ENCODE assay signal across 13 cellular contexts in genomic region chr12:108693781-108694180, GRCh38. TPM values are rescaled to one million over a fixed set of nuclear protein-coding genes. Genes with fewer than 3 reads are reported as not detected.
DNase-seq lines count a peak whose midpoint lies in the region; ATAC-seq, FAIRE-seq and TF ChIP-seq lines count a peak whose summit lies in the region.
"Had no signal": no experiment of that assay in that cellular context is flagged by ENCODE, and none has a peak within 500 bp of the region (broad histone marks: within the 10 kb centered on the region; RNA-seq: fewer than 3 reads in every experiment).

No MANE protein-coding gene starts in this region.

- H3K79me2 ChIP-seq in keratinocyte (ENCODE audit: control insufficient read depth, insufficient read depth, low read length), result peaks cover 58% of the 10 kb centered on the region

- CTCF ChIA-PET in activated B cell treated with CpG ODN at 0.5 μM for 24 hours (lab: Charles Lee), result no interaction called here

- H3K4me1 ChIP-seq in keratinocyte (ENCODE audit: control insufficient read depth, extremely low read depth, insufficient read depth, low read length) (peaks cover 70% of the 10 kb centered on the region), stomach smooth muscle (ENCODE audit: control insufficient read depth, insufficient read depth, low read length) (peaks cover 64% of the 10 kb centered on the region), body of pancreas (peaks cover 35% of the 10 kb centered on the region)

- no peak for TF ChIP-seq POLR2A in body of pancreas (IDR thresholded peaks at IDR 0.05)

- peak overlapping the region; percentile 26 for H3K4me3 Mint-ChIP-seq in activated T-cell treated with anti-CD3 and anti-CD28 coated beads, Interleukin-2, amount 50 U/mL, for 24 hours
- H3K4me3 Mint-ChIP-seq in activated T-cell treated with anti-CD3 and anti-CD28 coated beads, Interleukin-2, amount 50 U/mL, for 4 hours, result no peak overlapping the region
- no peak overlapping the region for H3K4me3 Mint-ChIP-seq in activated B cell treated with CpG ODN at 0.5 μM for 24 hours

- peak overlapping the region; percentile 89 for H3K27ac Mint-ChIP-seq in activated T-cell treated with anti-CD3 and anti-CD28 coated beads, Interleukin-2, amount 50 U/mL, for 24 hours
- H3K27ac Mint-ChIP-seq in activated B cell treated with CpG ODN at 0.5 μM for 24 hours, result peak overlapping the region; percentile 46

- H3K27me3 Mint-ChIP-seq in activated T-cell treated with anti-CD3 and anti-CD28 coated beads, Interleukin-2, amount 50 U/mL, for 24 hours, result no peaks in the 10 kb centered on the region
- no peaks in the 10 kb centered on the region for H3K27me3 Mint-ChIP-seq in activated T-cell treated with anti-CD3 and anti-CD28 coated beads, Interleukin-2, amount 50 U/mL, for 4 hours (ENCODE audit: low read depth)
- H3K27me3 Mint-ChIP-seq in activated B cell treated with CpG ODN at 0.5 μM for 24 hours, result no peaks in the 10 kb centered on the region

- peaks cover 0 to 5% of the 10 kb centered on the region in 2 experiments for H3K36me3 ChIP-seq in keratinocyte (ENCODE audit: control insufficient read depth in 2 of 2, extremely low read depth in 1 of 2, insufficient read depth in 2 of 2, low read length in 2 of 2)
- H3K36me3 ChIP-seq in stomach smooth muscle (ENCODE audit: control insufficient read depth in 2 of 2, insufficient read depth in 2 of 2, low read length in 2 of 2), result peaks cover 0 to 6% of the 10 kb centered on the region in 2 donors
- H3K36me3 ChIP-seq in body of pancreas (replicated peaks in 1 of 2; ENCODE audit: insufficient read depth in 1 of 2, low read depth in 2 of 2), result no peaks in the 10 kb centered on the region

- H3K9me1 ChIP-seq in keratinocyte (ENCODE audit: control insufficient read depth, extremely low read depth, insufficient read depth, low read length), result peaks cover 7% of the 10 kb centered on the region

- no peak for DNase-seq in activated T-cell treated with anti-CD3 and anti-CD28 coated beads, Interleukin-2, amount 50 U/mL, for 24 hours
- no peak for DNase-seq in activated T-cell treated with anti-CD3 and anti-CD28 coated beads, Interleukin-2, amount 50 U/mL, for 4 hours
- DNase-seq in activated B cell treated with CpG ODN at 0.5 μM for 24 hours, result no peak
- DNase-seq in keratinocyte (ENCODE audit: low read depth, low spot score), result no peak
- DNase-seq in body of pancreas, result no peak
- DNase-seq: activated CD4-positive, alpha-beta T cell treated with anti-CD3 and anti-CD28 coated beads for 4 hours; AML-193; mucosa of descending colon; NCI-H2081 treated with DMSO at 0.1 percent for 48 hours had no signal

- H3K4me3 ChIP-seq in keratinocyte (ENCODE audit: control insufficient read depth in 2 of 3, extremely low read depth in 1 of 3, insufficient read depth in 2 of 3, low read depth in 1 of 3, low read length in 3 of 3), result no peak overlapping the region
- H3K4me3 ChIP-seq in stomach smooth muscle (ENCODE audit: low read length in 2 of 2), result no peak overlapping the region
- no peak overlapping the region for H3K4me3 ChIP-seq in body of pancreas
- H3K4me3 ChIP-seq: mucosa of descending colon had no signal

- no peak for ATAC-seq in activated T-cell treated with anti-CD3 and anti-CD28 coated beads, Interleukin-2, amount 50 U/mL, for 4 hours
- ATAC-seq in activated B cell treated with CpG ODN at 0.5 μM for 24 hours (ENCODE audit: low read depth), result no peak
- no peak for ATAC-seq in HG03045 (IDR thresholded peaks at IDR 0.05; ENCODE audit: unreplicated experiment)
- ATAC-seq in HG02885 (IDR thresholded peaks at IDR 0.05; ENCODE audit: poor library complexity, unreplicated experiment), result no peak
- no peak for ATAC-seq in body of pancreas
- ATAC-seq: mucosa of descending colon had no signal

- intact Hi-C loops in activated B cell treated with CpG ODN at 0.5 μM for 24 hours (cut with micrococcal nuclease) (no loop called here), body of pancreas (cut with DNase I) (no loop called here)

- H3K27ac ChIP-seq in keratinocyte (ENCODE audit: control insufficient read depth, insufficient read depth, low read length) (peak overlapping the region; percentile 27), stomach smooth muscle (ENCODE audit: low read length) (peak overlapping the region; percentile 99), body of pancreas (no peak overlapping the region)

- 94 to 95% methylated on average over 8 of the region's 8 CpGs for WGBS in body of pancreas, 2 donors

- peaks cover 22% of the 10 kb centered on the region for H3K36me3 Mint-ChIP-seq in activated T-cell treated with anti-CD3 and anti-CD28 coated beads, Interleukin-2, amount 50 U/mL, for 24 hours (ENCODE audit: low read depth)
- H3K36me3 Mint-ChIP-seq in activated T-cell treated with anti-CD3 and anti-CD28 coated beads, Interleukin-2, amount 50 U/mL, for 4 hours (ENCODE audit: insufficient read depth), result peaks cover 6% of the 10 kb centered on the region
- peaks cover 39% of the 10 kb centered on the region for H3K36me3 Mint-ChIP-seq in activated B cell treated with CpG ODN at 0.5 μM for 24 hours (ENCODE audit: low read depth)

- H3K4me1 Mint-ChIP-seq in activated T-cell treated with anti-CD3 and anti-CD28 coated beads, Interleukin-2, amount 50 U/mL, for 24 hours (ENCODE audit: low read depth), result peaks cover 86% of the 10 kb centered on the region
- peaks cover 67% of the 10 kb centered on the region for H3K4me1 Mint-ChIP-seq in activated T-cell treated with anti-CD3 and anti-CD28 coated beads, Interleukin-2, amount 50 U/mL, for 4 hours (ENCODE audit: low read depth)
- peaks cover 57% of the 10 kb centered on the region for H3K4me1 Mint-ChIP-seq in activated B cell treated with CpG ODN at 0.5 μM for 24 hours

- no peak overlapping the region for H3K9ac ChIP-seq in keratinocyte (ENCODE audit: control insufficient read depth, extremely low read depth, insufficient read depth, low read length)
- H3K9ac ChIP-seq in stomach smooth muscle (ENCODE audit: low read length in 2 of 2), result peak overlapping the region in 1 of 2 donors; percentile 39

- no peak overlapping the region for H2AFZ ChIP-seq in keratinocyte (ENCODE audit: control insufficient read depth, low read length)

- no peak overlapping the region for H3K4me2 ChIP-seq in keratinocyte (ENCODE audit: control insufficient read depth, extremely low read depth, insufficient read depth, low read depth, low read length)

- POLR2A ChIA-PET in activated B cell treated with CpG ODN at 0.5 μM for 24 hours (lab: Charles Lee), result interaction anchor here (0.6 to 1.2 kb wide), 3 partner anchors 8 to 15 kb away, joined by 3 to 8 read pairs (median 4); no protein-coding TSS in a partner anchor

- H4K20me1 ChIP-seq in keratinocyte (ENCODE audit: control insufficient read depth, extremely low read depth, insufficient read depth, low read length), result no peaks in the 10 kb centered on the region

- no peak for FAIRE-seq in keratinocyte (lab: Jason Lieb, UNC)
- FAIRE-seq: bronchial epithelial cell had no signal

- TF ChIP-seq CTCF in activated B cell treated with CpG ODN at 0.5 μM for 24 hours (IDR thresholded peaks at IDR 0.05) (no peak), keratinocyte (optimal IDR thresholded peaks at IDR 0.05 in 1 of 3, IDR thresholded peaks at IDR 0.05 in 1 of 3, conservative IDR thresholded peaks at IDR 0.05 in 1 of 3; ENCODE audit: extremely low read depth in 1 of 3, insufficient read depth in 2 of 3, low read length in 3 of 3) (no peak), body of pancreas (IDR thresholded peaks at IDR 0.05) (no peak)

- H3K27me3 ChIP-seq in keratinocyte (ENCODE audit: control insufficient read depth, extremely low read depth, insufficient read depth, low read length) (no peaks in the 10 kb centered on the region), stomach smooth muscle (ENCODE audit: control insufficient read depth in 1 of 2, insufficient read depth in 2 of 2, low read length in 2 of 2) (no peaks in the 10 kb centered on the region), body of pancreas (no peaks in the 10 kb centered on the region)

- H3K9me3 ChIP-seq in keratinocyte (ENCODE audit: control insufficient read depth, low read depth, low read length) (no peaks in the 10 kb centered on the region), stomach smooth muscle (ENCODE audit: control insufficient read depth in 2 of 2, low read length in 2 of 2) (no peaks in the 10 kb centered on the region), body of pancreas (no peaks in the 10 kb centered on the region)
- H3K9me3 ChIP-seq: mucosa of descending colon had no signal

- H3K9me3 Mint-ChIP-seq in activated T-cell treated with anti-CD3 and anti-CD28 coated beads, Interleukin-2, amount 50 U/mL, for 24 hours, result peaks cover 3% of the 10 kb centered on the region
- no peaks in the 10 kb centered on the region for H3K9me3 Mint-ChIP-seq in activated T-cell treated with anti-CD3 and anti-CD28 coated beads, Interleukin-2, amount 50 U/mL, for 4 hours
- H3K9me3 Mint-ChIP-seq in activated B cell treated with CpG ODN at 0.5 μM for 24 hours, result no peaks in the 10 kb centered on the region

- dilution Hi-C loops in keratinocyte (cut with MboI; ENCODE audit: extremely low pct_ligation_motif_present, low sequenced_read_pairs), result no loop called here

RNA-seq across cellular contexts. Expression of gene CORO1C, which starts 37.5 kb away (rescaled TPM):
- 10 to 100 TPM; 41.3 to 59.7 (median 47.7) TPM for total RNA-seq in activated T-cell treated with anti-CD3 and anti-CD28 coated beads, Interleukin-2, amount 50 U/mL, for 4 hours
- total RNA-seq in activated B cell treated with CpG ODN at 0.5 μM for 24 hours (68.3 and 69.4 TPM in 2 replicates), body of pancreas (10 to 100 TPM; 26.7 to 27.4 TPM)
- 230 to 283 TPM (median 268 TPM) in 3 replicates for polyA plus RNA-seq in keratinocyte
- 278 TPM for polyA plus RNA-seq in keratinocyte (2011; ENCODE audit: low read depth)
- polyA plus RNA-seq in keratinocyte (2011; cell fraction: cytosol; rRNA removed), result 207 and 228 TPM in 2 replicates
- 238 and 270 TPM in 2 replicates for polyA plus RNA-seq in keratinocyte (2011; cell fraction: nucleus; rRNA removed)
- polyA plus RNA-seq in keratinocyte (2012; ENCODE audit: low replicate concordance), result 126 and 172 TPM in 2 replicates
- 432 to 917 TPM (median 616 TPM) in 3 replicates for polyA minus RNA-seq in keratinocyte
- polyA minus RNA-seq in keratinocyte (2011; cell fraction: cytosol; rRNA and poly(A)+ RNA removed), result 300 TPM
- polyA minus RNA-seq in keratinocyte (2011; cell fraction: nucleus; rRNA and poly(A)+ RNA removed), result 187 and 466 TPM in 2 replicates

Comparison
In these comparisons a context has a peak if more than half of its experiments do, and no peak if none do; other contexts are left out.
1. H3K27ac ChIP-seq: peak in keratinocyte (single experiment) and stomach smooth muscle (single experiment); none in body of pancreas (0 of 4).